Comparison of ENCODE assay signal across 12 cellular contexts in genomic region chr1:116416854-116417513, GRCh38. TPM values are rescaled to one million over a fixed set of nuclear protein-coding genes. Genes with fewer than 3 reads are reported as not detected.
A peak's percentile ranks its signal among the peaks of the same experiment; 100 is the strongest.
DNase-seq lines count a peak whose midpoint lies in the region; ATAC-seq and TF ChIP-seq lines count a peak whose summit lies in the region.
"Had no signal": no experiment of that assay in that cellular context is flagged by ENCODE, and none has a peak within 500 bp of the region (broad histone marks: within the 10 kb centered on the region; RNA-seq: fewer than 3 reads in every experiment).

No MANE protein-coding gene starts in this region.

- CTCF ChIA-PET in OCI-LY7 (lab: Charles Lee; ENCODE audit: unreplicated experiment) = interaction anchor here (0.6 to 1.2 kb wide), 2 partner anchors 87 to 101 kb away, joined by 3 read pairs; no protein-coding TSS in a partner anchor

- intact Hi-C loops in cardiac septum (cut with DNase I) (loop anchor here (2.0 to 5.0 kb wide), 2 partner anchors 40 to 60 kb away; no protein-coding TSS in a partner anchor), OCI-LY7 (cut with micrococcal nuclease; ENCODE audit: unreplicated experiment) (no loop called here)

- peak overlapping the region; percentile 99; the same call in 1 of the 2 replicates for H2AFZ ChIP-seq in OCI-LY7 (ENCODE audit: low read length)

- H3K4me3 Mint-ChIP-seq in stimulated activated naive B cell treated with anti-CD40 and anti-IgM and Interleukin-4, amounts not matched to agents 10 μg/mL and 1 μg/mL and 100 μg/mL, for 72 hours = peak overlapping the region; percentile 92 to 96

- ATAC-seq in stimulated activated naive B cell treated with anti-CD40 and anti-IgM and Interleukin-4, amounts not matched to agents 10 μg/mL and 1 μg/mL and 100 μg/mL, for 72 hours (replicated peaks) = no peak
- ATAC-seq in activated CD4-positive, CD25-positive, alpha-beta regulatory T cell treated with anti-CD3 and anti-CD28 coated beads, Interleukin-2, amount 50 U/mL, for 24 hours = no peak

- peak overlapping the region; percentile 54 for H3K27ac Mint-ChIP-seq in stimulated activated naive B cell treated with anti-CD40 and anti-IgM and Interleukin-4, amounts not matched to agents 10 μg/mL and 1 μg/mL and 100 μg/mL, for 72 hours

- no peak for DNase-seq in cardiac muscle cell (ENCODE audit: low read depth in 1 of 2, low spot score in 1 of 2)
- DNase-seq in cardiac septum (ENCODE audit: low spot score) = no peak
- no peak for DNase-seq in OCI-LY7 (ENCODE audit: low spot score)
- no peak for DNase-seq in stimulated activated naive B cell treated with anti-CD40 and anti-IgM and Interleukin-4, amounts not matched to agents 10 μg/mL and 1 μg/mL and 100 μg/mL, for 72 hours
- DNase-seq in NCI-H446 (lab: John Stamatoyannopoulos, UW) = no peak
- no peak for DNase-seq in NCI-H2081 treated with DMSO at 0.1 percent for 48 hours (lab: John Stamatoyannopoulos, UW)
- DNase-seq: cerebellar nuclear complex, NCI-H2171 treated with DMSO at 0.1 percent for 48 hours, SHP77 had no signal

- no peaks in the 10 kb centered on the region for H3K9me2 ChIP-seq in OCI-LY7 (ENCODE audit: insufficient read depth, low read length)

- H3K4me3 ChIP-seq in cardiac muscle cell (no peak overlapping the region), OCI-LY7 (ENCODE audit: low read depth, low read length, poor library complexity, severe bottlenecking) (peak overlapping the region; percentile 87), duodenal mucosa (ENCODE audit: low read depth in 1 of 2, low read length in 2 of 2) (peak overlapping the region; percentile 92 to 98)

- POLR2A ChIA-PET in OCI-LY7 (lab: Charles Lee) = interaction anchor here (0.6 to 2.6 kb wide), 14 partner anchors 11 to 1907 kb away, joined by 3 to 13 read pairs (median 3); no protein-coding TSS in a partner anchor

- peaks cover 71% of the 10 kb centered on the region for H3K4me1 ChIP-seq in cardiac muscle cell (ENCODE audit: low read depth)
- peaks cover 30% of the 10 kb centered on the region for H3K4me1 ChIP-seq in OCI-LY7 (ENCODE audit: insufficient read depth, low read length, poor library complexity, severe bottlenecking)
- peaks cover 20 to 22% of the 10 kb centered on the region in 2 donors for H3K4me1 ChIP-seq in duodenal mucosa (ENCODE audit: control insufficient read depth in 1 of 2, insufficient read depth in 2 of 2, low read length in 2 of 2)

- no peaks in the 10 kb centered on the region for H3K27me3 Mint-ChIP-seq in stimulated activated naive B cell treated with anti-CD40 and anti-IgM and Interleukin-4, amounts not matched to agents 10 μg/mL and 1 μg/mL and 100 μg/mL, for 72 hours

- no peaks in the 10 kb centered on the region for H3K36me3 ChIP-seq in cardiac muscle cell
- no peaks in the 10 kb centered on the region for H3K36me3 ChIP-seq in OCI-LY7 (ENCODE audit: insufficient read depth, low read length)
- H3K36me3 ChIP-seq in duodenal mucosa (ENCODE audit: control insufficient read depth in 1 of 2, insufficient read depth in 2 of 2, low read length in 2 of 2) = no peaks in the 10 kb centered on the region
- H3K36me3 ChIP-seq: vagina had no signal

- no peaks in the 10 kb centered on the region for H3K9me3 Mint-ChIP-seq in stimulated activated naive B cell treated with anti-CD40 and anti-IgM and Interleukin-4, amounts not matched to agents 10 μg/mL and 1 μg/mL and 100 μg/mL, for 72 hours

- H3K27ac ChIP-seq in cardiac muscle cell = peak overlapping the region; percentile 99
- H3K27ac ChIP-seq in OCI-LY7 (ENCODE audit: low read depth, low read length, poor library complexity, severe bottlenecking) = no peak overlapping the region
- H3K27ac ChIP-seq in duodenal mucosa (ENCODE audit: low read depth, low read length) = no peak overlapping the region

- H3K4me2 ChIP-seq in OCI-LY7 (ENCODE audit: low read length) = peak overlapping the region; percentile 88

- peak overlapping the region; percentile 82 to 95 for H3K9ac ChIP-seq in duodenal mucosa (ENCODE audit: low read depth in 1 of 2, low read length in 2 of 2)

- H3K36me3 Mint-ChIP-seq in stimulated activated naive B cell treated with anti-CD40 and anti-IgM and Interleukin-4, amounts not matched to agents 10 μg/mL and 1 μg/mL and 100 μg/mL, for 72 hours = peaks cover 16 to 25% of the 10 kb centered on the region in 2 donors

- H3K27me3 ChIP-seq in cardiac muscle cell (no peaks in the 10 kb centered on the region), duodenal mucosa (ENCODE audit: control insufficient read depth in 1 of 2, insufficient read depth in 2 of 2, low read length in 2 of 2) (no peaks in the 10 kb centered on the region)
- H3K27me3 ChIP-seq: vagina had no signal

- BruUV-seq in OCI-LY7 (replicated peaks; lab: Mats Ljungman, UMichigan) = no TSS peak

- peaks cover 16 to 37% of the 10 kb centered on the region in 2 donors for H3K4me1 Mint-ChIP-seq in stimulated activated naive B cell treated with anti-CD40 and anti-IgM and Interleukin-4, amounts not matched to agents 10 μg/mL and 1 μg/mL and 100 μg/mL, for 72 hours

- H3K9me3 ChIP-seq in cardiac muscle cell (ENCODE audit: low read depth) = no peaks in the 10 kb centered on the region
- no peaks in the 10 kb centered on the region for H3K9me3 ChIP-seq in OCI-LY7 (ENCODE audit: low read length)
- H3K9me3 ChIP-seq in duodenal mucosa (ENCODE audit: control insufficient read depth in 1 of 2, low read length in 2 of 2) = no peaks in the 10 kb centered on the region
- H3K9me3 ChIP-seq: vagina had no signal

- H3K79me2 ChIP-seq in OCI-LY7 (ENCODE audit: insufficient read depth, low read depth, low read length) = peaks cover 9% of the 10 kb centered on the region; the same call in 1 of the 2 replicates

- H4K20me1 ChIP-seq in OCI-LY7 (ENCODE audit: insufficient read depth, low read length) = no peaks in the 10 kb centered on the region

- no peak for TF ChIP-seq CTCF in cardiac muscle cell (IDR thresholded peaks at IDR 0.05; ENCODE audit: low read depth, low read length)
- TF ChIP-seq CTCF in OCI-LY7 (conservative IDR thresholded peaks at IDR 0.05; ENCODE audit: low read length) = no peak

RNA-seq across cellular contexts. Expression of gene ATP1A1, which starts 43.9 kb away (rescaled TPM):
- total RNA-seq in cardiac muscle cell = 754 and 1,350 TPM in 2 replicates
- 665 and 1,094 TPM in 2 replicates for polyA plus RNA-seq in cardiac muscle cell
- total RNA-seq in cardiac septum = 192 TPM
- 66.8 and 74.4 TPM in 2 replicates for total RNA-seq in OCI-LY7 (2014; rRNA removed; shearing (Covaris generic))
- total RNA-seq in OCI-LY7 (2022) = 183 and 186 TPM in 2 replicates
